Comparison of ENCODE assay signal across 1 cellular context in the genomic region with DNA sequence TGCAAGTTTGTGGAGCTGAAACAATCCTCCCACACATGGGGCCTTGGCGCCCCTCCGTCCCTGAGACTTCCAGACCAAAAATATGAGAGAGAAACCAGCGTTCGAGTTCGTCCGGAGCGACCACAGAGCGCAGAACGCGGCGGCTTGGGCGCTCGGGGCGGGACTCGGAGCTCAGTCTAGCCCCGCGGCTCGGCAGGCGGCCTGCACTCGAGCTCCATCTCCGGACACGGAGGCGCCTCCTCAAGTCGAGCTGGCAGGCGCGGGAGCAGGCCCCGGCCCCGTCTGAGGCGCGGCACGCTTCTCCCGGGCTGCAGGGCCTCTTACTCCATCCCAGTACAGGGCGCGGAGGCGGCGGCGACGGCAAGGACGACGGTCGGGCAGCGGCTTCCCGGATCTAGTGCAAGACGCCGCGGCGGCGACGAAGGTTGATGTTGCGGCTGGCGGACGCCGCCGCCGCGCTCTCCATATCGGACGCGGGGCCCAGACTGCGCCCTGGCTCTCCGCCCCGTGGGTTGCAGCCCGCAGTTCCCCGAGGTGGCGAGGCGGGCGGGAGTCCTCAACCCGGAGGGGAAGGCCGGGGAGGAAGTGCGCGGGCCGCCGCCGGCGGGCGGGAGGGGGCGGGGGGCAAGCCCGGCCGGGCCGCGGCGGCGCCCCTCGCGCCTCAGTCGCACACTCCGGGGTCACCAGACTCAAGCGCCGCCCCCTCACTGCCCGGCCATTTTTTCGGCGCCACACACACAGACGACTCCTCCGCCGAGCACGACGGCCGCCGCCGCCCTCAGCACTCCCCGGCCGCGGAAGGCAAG.
TF ChIP-seq lines count a peak whose summit lies in the region.

No MANE protein-coding gene starts in this region.

TF ChIP-seq in K562, 482 proteins besides CTCF, POLR2A, EP300 and RAD21 (continued from another document):
- peak; percentile 17 for TF ChIP-seq PRDM10 (IDR thresholded peaks at IDR 0.05; ENCODE audit: partially characterized antibody)
- no peak for TF ChIP-seq RFX1 (IDR thresholded peaks at IDR 0.05)
- peak in 2 of 3 experiments; percentile 85 to 88 for TF ChIP-seq YY1 (IDR thresholded peaks at IDR 0.05; ENCODE audit: borderline replicate concordance in 1 of 3, control insufficient read depth in 1 of 3, extremely low read depth in 1 of 3, insufficient read depth in 3 of 3, insufficient read length in 1 of 3, insufficient replicate concordance in 2 of 3, low read depth in 1 of 3, low read length in 2 of 3)
- TF ChIP-seq FOXJ2 (tag; IDR thresholded peaks at IDR 0.05), result no peak
- no peak for TF ChIP-seq HES1 (IDR thresholded peaks at IDR 0.05; ENCODE audit: low read depth)
- no peak for TF ChIP-seq NFRKB (IDR thresholded peaks at IDR 0.05; ENCODE audit: low read depth)
- TF ChIP-seq BHLHE40 (IDR thresholded peaks at IDR 0.05; ENCODE audit: low read length), result no peak
- no peak for TF ChIP-seq ZNF140 (CRISPR knock-in tag; IDR thresholded peaks at IDR 0.05)
- TF ChIP-seq ZNF785 (CRISPR knock-in tag; IDR thresholded peaks at IDR 0.05), result no peak
- peak; percentile 12 for TF ChIP-seq HMGN3 (IDR thresholded peaks at IDR 0.05; ENCODE audit: borderline replicate concordance, extremely low read depth, insufficient read length, low read depth, low read length)
- TF ChIP-seq EP400 (IDR thresholded peaks at IDR 0.05), result no peak
- TF ChIP-seq, protein P1, sequence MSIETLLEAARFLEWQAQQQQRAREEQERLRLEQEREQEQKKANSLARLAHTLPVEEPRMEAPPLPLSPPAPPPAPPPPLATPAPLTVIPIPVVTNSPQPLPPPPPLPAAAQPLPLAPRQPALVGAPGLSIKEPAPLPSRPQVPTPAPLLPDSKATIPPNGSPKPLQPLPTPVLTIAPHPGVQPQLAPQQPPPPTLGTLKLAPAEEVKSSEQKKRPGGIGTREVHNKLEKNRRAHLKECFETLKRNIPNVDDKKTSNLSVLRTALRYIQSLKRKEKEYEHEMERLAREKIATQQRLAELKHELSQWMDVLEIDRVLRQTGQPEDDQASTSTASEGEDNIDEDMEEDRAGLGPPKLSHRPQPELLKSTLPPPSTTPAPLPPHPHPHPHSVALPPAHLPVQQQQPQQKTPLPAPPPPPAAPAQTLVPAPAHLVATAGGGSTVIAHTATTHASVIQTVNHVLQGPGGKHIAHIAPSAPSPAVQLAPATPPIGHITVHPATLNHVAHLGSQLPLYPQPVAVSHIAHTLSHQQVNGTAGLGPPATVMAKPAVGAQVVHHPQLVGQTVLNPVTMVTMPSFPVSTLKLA (conservative IDR thresholded peaks at IDR 0.05), result no peak
- TF ChIP-seq SMAD4 (CRISPR knock-in tag; conservative IDR thresholded peaks at IDR 0.05), result peak; percentile 76
- no peak for TF ChIP-seq L3MBTL2 (IDR thresholded peaks at IDR 0.05)
TF ChIP-seq in K562: peak in this region for 32.
